ENCODE assay signal across 10 cellular contexts in the genomic region with DNA sequence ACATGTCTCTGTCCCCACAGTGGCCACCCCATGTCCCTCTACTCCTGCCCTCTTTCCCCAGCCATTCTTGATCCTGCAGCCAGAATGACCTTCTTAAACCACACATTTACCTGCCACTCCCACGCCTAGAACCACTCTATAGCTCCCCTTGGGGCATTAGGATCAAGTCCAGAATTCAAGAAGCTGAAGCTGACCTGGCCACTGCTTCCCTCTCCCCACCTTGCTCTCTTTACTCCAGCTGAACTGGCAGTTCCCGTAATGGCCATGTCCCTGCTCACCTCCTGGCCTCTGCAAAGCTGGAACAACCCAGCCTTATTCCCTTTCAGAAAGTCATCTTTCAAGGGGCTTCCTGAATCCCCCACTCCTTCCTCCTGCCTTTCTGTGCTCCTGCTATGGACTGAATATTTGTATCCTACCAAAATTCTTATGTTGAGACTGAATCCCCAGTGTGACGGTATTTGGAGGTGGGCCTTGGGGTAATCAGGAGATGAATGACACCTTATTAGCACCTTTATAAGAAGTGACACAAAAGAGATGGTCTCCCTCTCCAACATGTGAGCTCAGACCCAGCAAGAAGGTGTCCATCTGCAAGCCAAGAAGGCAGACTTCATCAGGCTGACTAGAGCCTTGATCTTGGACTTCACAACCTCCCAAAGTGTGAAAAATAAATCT. TPM values are rescaled to one million over a fixed set of nuclear protein-coding genes. Genes with fewer than 3 reads are reported as not detected.
A peak's percentile ranks its signal among the peaks of the same experiment; 100 is the strongest.
DNase-seq lines count a peak whose midpoint lies in the region; ATAC-seq and TF ChIP-seq lines count a peak whose summit lies in the region.
"Had no signal": no experiment of that assay in that cellular context is flagged by ENCODE, and none has a peak within 500 bp of the region (broad histone marks: within the 10 kb centered on the region; RNA-seq: fewer than 3 reads in every experiment).

No MANE protein-coding gene starts in this region.

- H3K27ac ChIP-seq in BLaER1 = peak overlapping the region; percentile 99

- DNase-seq in chondrocyte (ENCODE audit: low spot score) (no peak), neural crest cell (ENCODE audit: low read depth, low spot score) (no peak), middle frontal gyrus (ENCODE audit: extremely low spot score, low spot score) (no peak), GM20000 (ENCODE audit: low spot score) (no peak)
- DNase-seq: posterior cingulate gyrus had no signal

- no peaks in the 10 kb centered on the region for H3K9me3 ChIP-seq in BLaER1

- peaks cover 5% of the 10 kb centered on the region for H3K36me3 Mint-ChIP-seq in IgD-negative memory B cell
- H3K36me3 Mint-ChIP-seq in chondrocyte (ENCODE audit: low read depth) = peaks cover 10% of the 10 kb centered on the region
- H3K36me3 Mint-ChIP-seq in neural crest cell (ENCODE audit: low read depth) = no peaks in the 10 kb centered on the region

- H3K9ac ChIP-seq in BLaER1 = peak overlapping the region; percentile 97

- H3K4me2 ChIP-seq in BLaER1 = peak overlapping the region; percentile 98

- ATAC-seq in GM18511 (IDR thresholded peaks at IDR 0.05; ENCODE audit: unreplicated experiment) (no peak), HG02870 (IDR thresholded peaks at IDR 0.05; ENCODE audit: unreplicated experiment) (no peak)

- H3K36me3 ChIP-seq in BLaER1 = peaks cover 21% of the 10 kb centered on the region

- H3K27me3 ChIP-seq in BLaER1 = no peaks in the 10 kb centered on the region

- peak overlapping the region; percentile 100 for H3K4me3 ChIP-seq in BLaER1

- H3K27ac Mint-ChIP-seq in IgD-negative memory B cell (peak overlapping the region; percentile 94 to 97 (median 94)), chondrocyte (ENCODE audit: unreplicated experiment) (peak overlapping the region; percentile 100), neural crest cell (ENCODE audit: unreplicated experiment) (no peak overlapping the region)

- H3K4me1 Mint-ChIP-seq in IgD-negative memory B cell (peaks cover 50 to 69% (median 68%) of the 10 kb centered on the region in 3 donors), chondrocyte (ENCODE audit: low read depth) (peaks cover 78% of the 10 kb centered on the region), neural crest cell (peaks cover 76% of the 10 kb centered on the region)

- H4K20me1 ChIP-seq in BLaER1 = peaks cover 54% of the 10 kb centered on the region

- TF ChIP-seq CTCF in chondrocyte (IDR thresholded peaks at IDR 0.05) = no peak
- no peak for TF ChIP-seq CTCF in neural crest cell (conservative IDR thresholded peaks at IDR 0.05)
- no peak for TF ChIP-seq CTCF in GM20000 (IDR thresholded peaks at IDR 0.05; ENCODE audit: extremely low read depth, missing control alignments)

- peak overlapping the region; percentile 72 to 94 (median 87) for H3K4me3 Mint-ChIP-seq in IgD-negative memory B cell
- peak overlapping the region; percentile 100 for H3K4me3 Mint-ChIP-seq in chondrocyte (ENCODE audit: unreplicated experiment)
- peak overlapping the region; percentile 83 for H3K4me3 Mint-ChIP-seq in neural crest cell

- peaks cover 80% of the 10 kb centered on the region for H3K4me1 ChIP-seq in BLaER1

- H3K9me3 Mint-ChIP-seq in IgD-negative memory B cell (no peaks in the 10 kb centered on the region), chondrocyte (ENCODE audit: low read depth) (no peaks in the 10 kb centered on the region), neural crest cell (no peaks in the 10 kb centered on the region)

- peaks cover 4% of the 10 kb centered on the region for H3K27me3 Mint-ChIP-seq in IgD-negative memory B cell
- H3K27me3 Mint-ChIP-seq in chondrocyte (ENCODE audit: low read depth) = no peaks in the 10 kb centered on the region
- H3K27me3 Mint-ChIP-seq in neural crest cell (ENCODE audit: low read depth) = peaks cover 22% of the 10 kb centered on the region

RNA-seq across cellular contexts. Expression of gene CSRNP1, which starts 3.8 kb away (rescaled TPM):
- 79.9 TPM for polyA plus RNA-seq in IgD-negative memory B cell
- 15.2 to 22.3 TPM (median 21.2 TPM) in 3 replicates for total RNA-seq in chondrocyte
- 2.4 TPM in 2 replicates for total RNA-seq in neural crest cell

RNA-seq across cellular contexts. Expression of gene TTC21A, which starts 42.2 kb away (rescaled TPM):
- 5.5 TPM for polyA plus RNA-seq in IgD-negative memory B cell
- total RNA-seq in chondrocyte = 4.5 to 8.1 TPM (median 6.2 TPM) in 3 replicates
- 6.8 and 8.2 TPM in 2 replicates for total RNA-seq in neural crest cell

RNA-seq across cellular contexts. Expression of gene GORASP1, which starts 42.2 kb away (rescaled TPM):
- 33.3 TPM for polyA plus RNA-seq in IgD-negative memory B cell
- total RNA-seq in chondrocyte (52.8 to 60.9 TPM (median 54.2 TPM) in 3 replicates), neural crest cell (54.0 TPM in 2 replicates)

RNA-seq across cellular contexts. Expression of gene XIRP1, which starts 42.8 kb away (rescaled TPM):
- polyA plus RNA-seq in IgD-negative memory B cell = not detected
- total RNA-seq in chondrocyte (0.10 TPM in 2 of 3 replicates, not detected in the other), neural crest cell (not detected in 2 replicates)
- total RNA-seq: G401 had no signal
